1 cellular context compared by ENCODE assay signal in the genomic region with DNA sequence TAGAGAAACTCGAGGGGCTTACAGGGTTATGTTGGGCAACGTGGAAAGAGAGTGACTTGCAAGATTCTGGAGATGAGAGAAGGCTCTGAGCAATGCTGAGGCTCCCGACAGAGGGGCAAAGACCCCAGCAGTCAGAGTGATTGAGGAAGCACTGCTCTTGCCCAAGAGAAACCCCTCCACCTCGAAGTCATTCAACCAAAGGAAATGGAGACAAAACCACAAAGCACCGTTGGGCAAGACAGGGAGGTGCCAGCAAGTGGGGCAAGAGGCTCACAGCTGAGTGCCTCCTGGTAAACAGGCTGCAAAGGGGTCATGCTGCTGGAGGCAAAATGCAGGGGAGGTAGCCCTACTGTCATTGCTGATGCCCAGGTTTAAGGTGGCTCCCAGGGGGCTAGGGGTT.
TF ChIP-seq lines count a peak whose summit lies in the region.

No MANE protein-coding gene starts in this region.

TF ChIP-seq in H1, 55 proteins besides CTCF, POLR2A, EP300 and RAD21:
- no peak for TF ChIP-seq YY1 (IDR thresholded peaks at IDR 0.05; ENCODE audit: low read depth, low read length)
- TF ChIP-seq CHD7 (IDR thresholded peaks at IDR 0.05; ENCODE audit: insufficient replicate concordance, low read length): no peak
- TF ChIP-seq POLR2AphosphoS5 (IDR thresholded peaks at IDR 0.05; ENCODE audit: low read depth, low read length): no peak
- no peak for TF ChIP-seq TEAD4 (IDR thresholded peaks at IDR 0.05; ENCODE audit: low read depth, low read length)
- TF ChIP-seq CBX5 (IDR thresholded peaks at IDR 0.05; ENCODE audit: low read depth, low read length): no peak
- no peak for TF ChIP-seq KDM1A (IDR thresholded peaks at IDR 0.05; ENCODE audit: borderline replicate concordance, low read length)
- no peak for TF ChIP-seq BACH1 (IDR thresholded peaks at IDR 0.05; ENCODE audit: low read length)
- TF ChIP-seq JUND (IDR thresholded peaks at IDR 0.05; ENCODE audit: low read length): no peak
- TF ChIP-seq SIRT6 (IDR thresholded peaks at IDR 0.05; ENCODE audit: low read length): no peak
- TF ChIP-seq FOSL1 (IDR thresholded peaks at IDR 0.05; ENCODE audit: insufficient read depth, low read depth, low read length): no peak
